8 cellular contexts compared by ENCODE assay signal in genomic region chr4:80361329-80361900, GRCh38. TPM values are rescaled to one million over a fixed set of nuclear protein-coding genes. Genes with fewer than 3 reads are reported as not detected.
A peak's percentile ranks its signal among the peaks of the same experiment; 100 is the strongest.
DNase-seq lines count a peak whose midpoint lies in the region; ATAC-seq and TF ChIP-seq lines count a peak whose summit lies in the region.

No MANE protein-coding gene starts in this region.

- H3K27me3 Mint-ChIP-seq in natural killer cell (ENCODE audit: low read depth in 2 of 2): peaks cover 25 to 42% of the 10 kb centered on the region in 2 donors
- peaks cover 18 to 35% of the 10 kb centered on the region in 2 donors for H3K27me3 Mint-ChIP-seq in natural killer cell treated with Interleukin-12 subunit alpha and Interleukin-12 subunit beta and Interleukin-15 and Interleukin-18, amount 100 ng/mL, for 72 hours

- 68 to 80% methylated on average over 1 of the region's 1 CpG for WGBS in testis, 2 donors

- H3K27ac Mint-ChIP-seq in natural killer cell: no peak overlapping the region
- H3K27ac Mint-ChIP-seq in natural killer cell treated with Interleukin-12 subunit alpha and Interleukin-12 subunit beta and Interleukin-15 and Interleukin-18, amount 100 ng/mL, for 72 hours: no peak overlapping the region

- no peak overlapping the region for H3K9ac ChIP-seq in fibroblast of lung (ENCODE audit: insufficient read depth, low read length)

- no peaks in the 10 kb centered on the region for H3K79me2 ChIP-seq in fibroblast of lung (ENCODE audit: control insufficient read depth, insufficient read depth, low read length)

- H3K9me3 ChIP-seq in fibroblast of lung (ENCODE audit: control insufficient read depth, insufficient read depth, low read depth, low read length): no peaks in the 10 kb centered on the region
- no peaks in the 10 kb centered on the region for H3K9me3 ChIP-seq in testis

- no peaks in the 10 kb centered on the region for H3K36me3 ChIP-seq in fibroblast of lung (ENCODE audit: control insufficient read depth, insufficient read depth, low read length)
- no peaks in the 10 kb centered on the region for H3K36me3 ChIP-seq in testis (ENCODE audit: low read depth, missing control alignments)

- no peaks in the 10 kb centered on the region for H3K9me3 Mint-ChIP-seq in natural killer cell
- no peaks in the 10 kb centered on the region for H3K9me3 Mint-ChIP-seq in natural killer cell treated with Interleukin-12 subunit alpha and Interleukin-12 subunit beta and Interleukin-15 and Interleukin-18, amount 100 ng/mL, for 72 hours

- H3K4me2 ChIP-seq in fibroblast of lung (ENCODE audit: extremely low read depth, insufficient read depth, low read length): no peak overlapping the region

- H3K4me3 ChIP-seq in fibroblast of lung (replicated peaks in 1 of 4; ENCODE audit: control extremely low read depth in 1 of 4, insufficient read depth in 1 of 4, low read depth in 3 of 4, low read length in 4 of 4): no peak overlapping the region
- H3K4me3 ChIP-seq in testis: no peak overlapping the region

- no peaks in the 10 kb centered on the region for H3K4me1 ChIP-seq in fibroblast of lung (ENCODE audit: control insufficient read depth, extremely low read depth, insufficient read depth, low read length)
- H3K4me1 ChIP-seq in testis: no peaks in the 10 kb centered on the region

- peaks cover 10 to 13% of the 10 kb centered on the region in 2 donors for H3K4me1 Mint-ChIP-seq in natural killer cell
- peaks cover 0 to 6% of the 10 kb centered on the region in 2 donors for H3K4me1 Mint-ChIP-seq in natural killer cell treated with Interleukin-12 subunit alpha and Interleukin-12 subunit beta and Interleukin-15 and Interleukin-18, amount 100 ng/mL, for 72 hours (ENCODE audit: low read depth in 2 of 2)

- ATAC-seq in natural killer cell (no peak), GM19467 (IDR thresholded peaks at IDR 0.05; ENCODE audit: unreplicated experiment) (no peak), GM21717 (IDR thresholded peaks at IDR 0.05; ENCODE audit: unreplicated experiment) (no peak), GM18502 (IDR thresholded peaks at IDR 0.05; ENCODE audit: poor library complexity, unreplicated experiment) (no peak)
- no peak for ATAC-seq in natural killer cell treated with Interleukin-12 subunit alpha and Interleukin-12 subunit beta and Interleukin-15 and Interleukin-18, amount 100 ng/mL, for 72 hours

- intact Hi-C loops in natural killer cell (cut with micrococcal nuclease): loop anchor here (1.0 kb wide), 1 partner anchor 629 kb away; no protein-coding TSS in a partner anchor
- intact Hi-C loops in testis (cut with DNase I; ENCODE audit: low total_unique reads): no loop called here

- H3K27ac ChIP-seq in fibroblast of lung (ENCODE audit: insufficient read depth, low read length) (no peak overlapping the region), testis (no peak overlapping the region)

- H3K4me3 Mint-ChIP-seq in natural killer cell: no peak overlapping the region
- no peak overlapping the region for H3K4me3 Mint-ChIP-seq in natural killer cell treated with Interleukin-12 subunit alpha and Interleukin-12 subunit beta and Interleukin-15 and Interleukin-18, amount 100 ng/mL, for 72 hours

- TF ChIP-seq CTCF in natural killer cell (IDR thresholded peaks at IDR 0.05): peak; percentile 58
- peak in 1 of 2 donors; percentile 20 for TF ChIP-seq CTCF in fibroblast of lung (conservative IDR thresholded peaks at IDR 0.05 in 1 of 2, IDR thresholded peaks at IDR 0.05 in 1 of 2; ENCODE audit: low read depth in 1 of 2, low read length in 2 of 2)
- peak in 2 of 3 experiments; percentile 17 to 40 for TF ChIP-seq CTCF in testis (IDR thresholded peaks at IDR 0.05)

- no peaks in the 10 kb centered on the region for H4K20me1 ChIP-seq in fibroblast of lung (ENCODE audit: control insufficient read depth, extremely low read depth, insufficient read depth, low read length)

- no peak overlapping the region for H2AFZ ChIP-seq in fibroblast of lung (ENCODE audit: low read length)

- H3K36me3 Mint-ChIP-seq in natural killer cell: no peaks in the 10 kb centered on the region
- no peaks in the 10 kb centered on the region for H3K36me3 Mint-ChIP-seq in natural killer cell treated with Interleukin-12 subunit alpha and Interleukin-12 subunit beta and Interleukin-15 and Interleukin-18, amount 100 ng/mL, for 72 hours

- TF ChIP-seq POLR2A in testis (IDR thresholded peaks at IDR 0.05): no peak

- peaks cover 2% of the 10 kb centered on the region for H3K27me3 ChIP-seq in fibroblast of lung (ENCODE audit: control insufficient read depth, insufficient read depth, low read length)
- H3K27me3 ChIP-seq in testis: no peaks in the 10 kb centered on the region

- DNase-seq in natural killer cell (no peak), OCI-M1 (lab: John Stamatoyannopoulos, UW) (peak; percentile 63), fibroblast of lung (ENCODE audit: low read depth in 2 of 2) (peak; percentile 14 to 53), testis (no peak)
- no peak for DNase-seq in natural killer cell treated with Interleukin-12 subunit alpha and Interleukin-12 subunit beta and Interleukin-15 and Interleukin-18, amount 100 ng/mL, for 72 hours (ENCODE audit: low spot score)

RNA-seq across cellular contexts. Expression of gene CFAP299, which starts 25.9 kb away (rescaled TPM):
- total RNA-seq in natural killer cell: not detected
- total RNA-seq in natural killer cell treated with Interleukin-12 subunit alpha and Interleukin-12 subunit beta and Interleukin-15 and Interleukin-18, amount 100 ng/mL, for 72 hours: not detected
- total RNA-seq in fibroblast of lung: 2.3 and 16.2 TPM in 2 replicates
- polyA plus RNA-seq in fibroblast of lung: 0.79 and 1.3 TPM in 2 replicates
- 0.73 and 1.2 TPM in 2 replicates for polyA plus RNA-seq in fibroblast of lung (2012)
- 0.56 and 0.94 TPM in 2 replicates for polyA minus RNA-seq in fibroblast of lung (ENCODE audit: low replicate concordance)
- 10 to 100 TPM; 18.1 to 21.4 TPM for total RNA-seq in testis
- polyA plus RNA-seq in testis (ENCODE audit: insufficient read depth, low read depth, low replicate concordance): 51.9 TPM

Comparison
In these comparisons a context has a peak if more than half of its experiments do, and no peak if none do; other contexts are left out.
1. DNase-seq: peak in OCI-M1 (single experiment) and fibroblast of lung (2 of 2); none in natural killer cell (single experiment), natural killer cell treated with Interleukin-12 subunit alpha and Interleukin-12 subunit beta and Interleukin-15 and Interleukin-18, amount 100 ng/mL, for 72 hours (single experiment) and testis (single experiment).